Comparison of ENCODE assay signal across 28 cellular contexts in the genomic region with DNA sequence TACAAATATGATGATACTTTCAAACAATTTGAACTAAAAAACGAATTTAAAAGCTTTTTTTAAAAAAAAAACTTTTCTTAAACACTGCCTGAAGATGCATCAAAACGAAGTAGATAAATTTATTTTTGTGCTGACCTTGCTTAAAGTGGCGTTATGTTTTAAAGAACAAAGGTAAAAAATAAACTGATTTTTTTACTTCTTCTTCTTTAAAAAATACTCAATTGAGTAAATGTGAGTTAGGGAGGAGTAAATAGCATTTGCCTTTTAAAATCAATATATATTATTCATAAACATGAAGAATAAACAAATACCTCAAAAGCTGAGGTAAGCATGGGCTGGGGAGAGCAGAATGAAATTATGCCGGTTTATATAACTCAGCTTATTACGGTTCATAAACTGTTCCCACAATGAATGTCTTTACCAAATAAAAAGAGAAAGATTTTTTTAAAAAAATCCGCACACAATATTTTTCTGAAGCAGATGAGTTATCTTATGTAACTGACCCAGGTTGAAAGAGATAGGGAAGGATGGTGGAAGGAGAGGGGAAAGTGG. TPM values are rescaled to one million over a fixed set of nuclear protein-coding genes. Genes with fewer than 3 reads are reported as not detected.
"Had no signal": no experiment of that assay in that cellular context is flagged by ENCODE, and none has a peak within 500 bp of the region (broad histone marks: within the 10 kb centered on the region; RNA-seq: fewer than 3 reads in every experiment).

No MANE protein-coding gene starts in this region.

- DNase-seq: activated CD4-positive, alpha-beta T cell treated with anti-CD3 and anti-CD28 coated beads for 4 hours; activated CD4-positive, alpha-beta T cell treated with anti-CD3 and anti-CD28 coated beads, Interleukin-2, amount 50 U/mL, for 4 hours; activated CD8-positive, alpha-beta memory T cell treated with anti-CD3 and anti-CD28 coated beads, Interleukin-2, amount 10 ng/mL, durations not matched to agents 7 days and 5 days; activated gamma-delta T cell treated with Interleukin-2 at 50 U/mL for 16 hours; activated naive CD4-positive, alpha-beta T cell treated with anti-CD3 and anti-CD28 coated beads, Interleukin-2, amount 50 U/mL, for 16 hours; activated naive CD8-positive, alpha-beta T cell treated with anti-CD3 and anti-CD28 coated beads, Interleukin-2, amount 50 U/mL, for 24 hours; activated T-cell treated with anti-CD3 and anti-CD28 coated beads, Interleukin-2, amount 50 U/mL, for 4 hours; amniotic stem cell; body of pancreas; MG63; MV-4-11; NCI-H1092 treated with DMSO at 0.1 percent for 48 hours; NCI-H1436 treated with DMSO at 0.1 percent for 48 hours; NCI-H187; NCI-H2081; NCI-H446; NCI-H524; Peyer's patch; Right ventricle myocardium superior; SJCRH30; SW 1271 had no signal

- H3K4me1 ChIP-seq: SJCRH30 had no signal

- H3K9me3 Mint-ChIP-seq: activated T-helper 2 cell treated with anti-CD3 and anti-CD28 coated beads, Interferon-gamma antibody, Interleukin-2, Interleukin-4, amounts not matched to agents 10 μg/mL and 5 μg/mL and 100 μg/mL, durations not matched to agents 14 hours and 24 hours and 36 hours; central memory CD8-positive, alpha-beta T cell had no signal

- ATAC-seq: activated CD4-positive, CD25-positive, alpha-beta regulatory T cell treated with anti-CD3 and anti-CD28 coated beads, Interleukin-2, amount 50 U/mL, for 24 hours; activated CD8-positive, alpha-beta memory T cell treated with anti-CD3 and anti-CD28 coated beads, Interleukin-2, amount 10 ng/mL, durations not matched to agents 7 days and 5 days; activated naive CD8-positive, alpha-beta T cell treated with anti-CD3 and anti-CD28 coated beads, Interleukin-2, amount 50 U/mL, for 24 hours; activated T-cell treated with anti-CD3 and anti-CD28 coated beads, Interleukin-2, amount 50 U/mL, for 4 hours; body of pancreas had no signal

- H3K4me3 Mint-ChIP-seq: activated CD8-positive, alpha-beta memory T cell treated with anti-CD3 and anti-CD28 coated beads, Interleukin-2, amount 10 ng/mL, durations not matched to agents 7 days and 5 days; activated naive CD8-positive, alpha-beta T cell treated with anti-CD3 and anti-CD28 coated beads, Interleukin-2, amount 50 U/mL, for 24 hours; activated T-cell treated with anti-CD3 and anti-CD28 coated beads, Interleukin-2, amount 50 U/mL, for 4 hours; central memory CD8-positive, alpha-beta T cell had no signal

- H3K27ac Mint-ChIP-seq: activated CD8-positive, alpha-beta memory T cell treated with anti-CD3 and anti-CD28 coated beads, Interleukin-2, amount 10 ng/mL, durations not matched to agents 7 days and 5 days; activated naive CD8-positive, alpha-beta T cell treated with anti-CD3 and anti-CD28 coated beads, Interleukin-2, amount 50 U/mL, for 24 hours; activated T-helper 2 cell treated with anti-CD3 and anti-CD28 coated beads, Interferon-gamma antibody, Interleukin-2, Interleukin-4, amounts not matched to agents 10 μg/mL and 5 μg/mL and 100 μg/mL, durations not matched to agents 14 hours and 24 hours and 36 hours had no signal

- H3K27ac ChIP-seq: ascending aorta, body of pancreas, Peyer's patch, RWPE1, SJCRH30 had no signal

- H3K9me3 ChIP-seq: ascending aorta, body of pancreas, MG63, SJCRH30, SK-N-SH had no signal

- H3K4me3 ChIP-seq: ascending aorta, body of pancreas, MG63, Peyer's patch, SJCRH30 had no signal

- H3K4me2 ChIP-seq: SK-N-SH had no signal

RNA-seq across cellular contexts. Expression of gene PAX6, which starts 9.0 kb away (rescaled TPM):
- total RNA-seq: activated CD8-positive, alpha-beta memory T cell treated with anti-CD3 and anti-CD28 coated beads, Interleukin-2, amount 10 ng/mL, durations not matched to agents 7 days and 5 days; activated T-cell treated with anti-CD3 and anti-CD28 coated beads, Interleukin-2, amount 50 U/mL, for 4 hours; activated T-helper 2 cell treated with anti-CD3 and anti-CD28 coated beads, Interferon-gamma antibody, Interleukin-2, Interleukin-4, amounts not matched to agents 10 μg/mL and 5 μg/mL and 100 μg/mL, durations not matched to agents 14 hours and 24 hours and 36 hours; ascending aorta; Right ventricle myocardium superior; T-helper 1 cell treated with Interleukin-12 subunit alpha and Interleukin-12 subunit beta and Interleukin-4 antibody, amounts not matched to agents 30 ng/mL and 1 ng/mL, for 36 hours had no signal
- polyA plus RNA-seq: SK-N-SH had no signal
